Comparison of ENCODE assay signal across 21 cellular contexts in the genomic region with DNA sequence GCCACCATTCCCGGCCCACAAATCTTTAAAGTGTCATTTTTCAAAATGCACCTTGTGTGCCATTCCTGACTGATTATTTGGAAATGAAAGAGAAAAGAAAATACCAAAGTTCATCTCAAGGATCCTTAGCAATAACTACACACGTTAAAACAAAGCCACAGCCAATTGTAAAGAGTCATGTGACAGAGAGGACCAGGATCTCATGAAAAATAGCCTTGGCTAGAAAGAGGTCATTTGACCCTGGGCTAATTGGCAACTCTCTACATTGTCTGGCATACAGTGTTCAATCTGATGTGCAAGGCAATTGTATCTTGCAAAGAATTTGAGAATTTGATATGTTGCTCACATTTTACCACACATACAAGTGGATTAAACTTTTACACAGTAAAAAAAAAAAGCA. TPM values are rescaled to one million over a fixed set of nuclear protein-coding genes. Genes with fewer than 3 reads are reported as not detected.
"Had no signal": no experiment of that assay in that cellular context is flagged by ENCODE, and none has a peak within 500 bp of the region (broad histone marks: within the 10 kb centered on the region; RNA-seq: fewer than 3 reads in every experiment).

No MANE protein-coding gene starts in this region.

- H3K27ac ChIP-seq: SJSA1 had no signal

- DNase-seq: Karpas-422, KG1, MM.1S, NCI-H1092 treated with DMSO at 0.1 percent for 48 hours, NCI-H1436, NCI-H187, NCI-H2029, NCI-H2081 treated with DMSO at 0.1 percent for 48 hours, NCI-H2171, NCI-H226, NCI-H446, NCI-H510A, NCI-H524 treated with DMSO at 0.1 percent for 48 hours, NCI-H69, NCI-H774, Right ventricle myocardium superior, RPMI8226, SIG-M5, SK-N-SH had no signal

- H3K9me3 ChIP-seq: SJSA1, SK-N-SH had no signal

- H3K4me3 ChIP-seq: SJSA1 had no signal

- H3K4me2 ChIP-seq: SK-N-SH had no signal

- H3K9ac ChIP-seq: SK-N-SH had no signal

- FAIRE-seq: RCC 7860 had no signal

- H3K36me3 ChIP-seq: SJSA1 had no signal

RNA-seq across cellular contexts. Expression of a gene that starts 31.6 kb away (rescaled TPM):
- total RNA-seq: Right ventricle myocardium superior, SJSA1 had no signal
- polyA plus RNA-seq: SK-N-SH had no signal
